25 cellular contexts compared by ENCODE assay signal in the genomic region with DNA sequence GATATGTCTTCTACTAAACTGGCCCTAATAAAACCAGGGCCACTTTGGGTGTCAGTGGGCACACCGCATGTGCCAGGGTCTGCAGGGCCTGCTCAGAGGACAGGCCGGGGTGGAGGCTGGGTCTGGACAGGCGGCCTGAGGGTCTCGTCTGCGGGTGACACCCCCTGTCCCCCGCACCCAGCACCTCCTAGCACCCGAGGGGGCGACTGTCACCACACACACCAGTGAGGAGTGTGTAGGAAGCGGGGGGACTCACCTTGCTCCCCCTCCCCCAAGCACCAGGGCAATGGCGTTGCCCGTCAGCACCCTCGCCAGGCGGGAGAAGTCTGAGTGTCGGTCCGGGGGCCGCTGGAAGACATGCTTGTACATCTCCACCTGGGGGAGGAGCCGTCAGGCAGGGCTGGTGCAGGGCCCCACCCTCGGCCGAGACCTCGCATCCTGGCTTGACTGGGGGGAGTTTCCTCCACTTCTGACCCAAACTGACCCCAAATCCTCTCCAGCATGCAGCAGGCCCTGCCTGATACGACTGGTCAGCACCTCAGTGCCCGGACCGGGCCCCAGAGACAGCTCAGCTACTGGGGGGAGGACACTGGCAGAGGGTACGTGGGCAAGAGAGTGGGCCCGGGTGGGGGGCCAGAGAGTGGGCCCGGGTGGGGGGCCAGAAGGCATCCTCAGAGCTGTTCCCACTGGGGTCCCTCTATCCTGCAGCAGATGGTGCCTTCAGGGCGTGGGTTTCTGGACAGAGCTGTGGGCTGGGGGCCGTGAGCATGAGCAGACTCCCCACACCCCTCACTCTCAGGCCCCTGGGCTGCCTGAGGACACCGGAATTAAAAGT. TPM values are rescaled to one million over a fixed set of nuclear protein-coding genes. Genes with fewer than 3 reads are reported as not detected.
DNase-seq lines count a peak whose midpoint lies in the region; ATAC-seq, FAIRE-seq and TF ChIP-seq lines count a peak whose summit lies in the region.
"Had no signal": no experiment of that assay in that cellular context is flagged by ENCODE, and none has a peak within 500 bp of the region (broad histone marks: within the 10 kb centered on the region; RNA-seq: fewer than 3 reads in every experiment).

No MANE protein-coding gene starts in this region.

- POLR2A ChIA-PET in HepG2 (lab: Yijun Ruan, JAX) = no interaction called here

- H3K4me1 Mint-ChIP-seq in activated naive CD4-positive, alpha-beta T cell treated with anti-CD3 and anti-CD28 coated beads for 36 hours (ENCODE audit: low read depth) = no peaks in the 10 kb centered on the region
- no peaks in the 10 kb centered on the region for H3K4me1 Mint-ChIP-seq in activated naive CD8-positive, alpha-beta T cell treated with anti-CD3 and anti-CD28 coated beads for 36 hours
- H3K4me1 Mint-ChIP-seq: CD4-positive, alpha-beta memory T cell had no signal

- no peak for TF ChIP-seq RAD21 in HepG2 (CRISPR knock-in tag; IDR thresholded peaks at IDR 0.05)

- H3K4me3 ChIP-seq in right lobe of liver (no peak overlapping the region), HepG2 (replicated peaks in 1 of 3; ENCODE audit: insufficient read depth in 1 of 3, low read depth in 2 of 3, low read length in 3 of 3) (no peak overlapping the region), kidney (ENCODE audit: low read length in 2 of 2) (no peak overlapping the region), spleen (no peak overlapping the region)
- H3K4me3 ChIP-seq: HAP-1, SJSA1 had no signal

- in situ Hi-C loops in HepG2 (cut with HindIII; ENCODE audit: extremely low pct_ligation_motif_present, low pct_unique_long_range_greater_than_20kb) = no loop called here

- TF ChIP-seq POLR2A in right lobe of liver (IDR thresholded peaks at IDR 0.05) (no peak), HepG2 (IDR thresholded peaks at IDR 0.05; ENCODE audit: insufficient read depth in 1 of 2, low read depth in 2 of 2, low read length in 2 of 2) (no peak), spleen (IDR thresholded peaks at IDR 0.05) (no peak)

- H3K27me3 ChIP-seq in right lobe of liver (no peaks in the 10 kb centered on the region), HepG2 (ENCODE audit: control insufficient read depth in 1 of 2, insufficient read depth in 2 of 2, low read length in 2 of 2) (peaks cover 5 to 23% of the 10 kb centered on the region in 2 experiments; a peak in 2 of 5 replicates), spleen (replicated peaks in 1 of 7) (no peaks in the 10 kb centered on the region)
- H3K27me3 ChIP-seq: SJSA1 had no signal

- H2AFZ ChIP-seq in HepG2 (ENCODE audit: low read length) = no peak overlapping the region

- FAIRE-seq in HepG2 (lab: Jason Lieb, UNC) (no peak), kidney (lab: Jason Lieb, UNC) (no peak)
- FAIRE-seq: A204.1, G401.6, HTR-8/SVneo, RCC 7860 had no signal

- CTCF ChIA-PET in HepG2 (lab: Yijun Ruan, JAX; ENCODE audit: low intra/inter-chr PET ratio, low total read pairs) = no interaction called here
- CTCF ChIA-PET in activated naive CD4-positive, alpha-beta T cell treated with anti-CD3 and anti-CD28 coated beads for 36 hours (lab: Charles Lee) = no interaction called here

- H3K36me3 Mint-ChIP-seq in activated naive CD4-positive, alpha-beta T cell treated with anti-CD3 and anti-CD28 coated beads for 36 hours (ENCODE audit: low read depth) = peaks cover 19% of the 10 kb centered on the region
- peaks cover 14% of the 10 kb centered on the region for H3K36me3 Mint-ChIP-seq in activated naive CD8-positive, alpha-beta T cell treated with anti-CD3 and anti-CD28 coated beads for 36 hours

- no peaks in the 10 kb centered on the region for H3K27me3 Mint-ChIP-seq in activated naive CD4-positive, alpha-beta T cell treated with anti-CD3 and anti-CD28 coated beads for 36 hours (ENCODE audit: low read depth)
- H3K27me3 Mint-ChIP-seq in activated naive CD8-positive, alpha-beta T cell treated with anti-CD3 and anti-CD28 coated beads for 36 hours = no peaks in the 10 kb centered on the region
- H3K27me3 Mint-ChIP-seq: CD4-positive, alpha-beta memory T cell had no signal

- no peak overlapping the region for H3K27ac Mint-ChIP-seq in activated naive CD4-positive, alpha-beta T cell treated with anti-CD3 and anti-CD28 coated beads for 36 hours
- no peak overlapping the region for H3K27ac Mint-ChIP-seq in activated naive CD8-positive, alpha-beta T cell treated with anti-CD3 and anti-CD28 coated beads for 36 hours
- H3K27ac Mint-ChIP-seq: HFFc6 had no signal

- no peak overlapping the region; the same call in 1 of the 2 replicates for H3K4me2 ChIP-seq in HepG2 (ENCODE audit: low read depth, low read length)

- H3K4me1 ChIP-seq in right lobe of liver (peaks cover 0 to 12% (median 6%) of the 10 kb centered on the region in 4 donors), HepG2 (ENCODE audit: insufficient read depth, low read length) (peaks cover 41% of the 10 kb centered on the region), kidney (ENCODE audit: control insufficient read depth in 1 of 2, insufficient read depth in 1 of 2, low read depth in 1 of 2, low read length in 2 of 2) (no peaks in the 10 kb centered on the region), spleen (peaks cover 0 to 52% (median 20%) of the 10 kb centered on the region in 6 donors)
- H3K4me1 ChIP-seq: HAP-1 had no signal

- TF ChIP-seq EP300 in HepG2 (IDR thresholded peaks at IDR 0.05; ENCODE audit: low read depth in 2 of 2, low read length in 2 of 2) (no peak), HepG2 (CRISPR knock-in tag; IDR thresholded peaks at IDR 0.05; ENCODE audit: borderline replicate concordance) (no peak)

- BruUV-seq in HepG2 (replicated peaks; lab: Mats Ljungman, UMichigan) = no TSS peak

- peaks cover 20% of the 10 kb centered on the region for H3K9me3 Mint-ChIP-seq in activated naive CD4-positive, alpha-beta T cell treated with anti-CD3 and anti-CD28 coated beads for 36 hours
- peaks cover 21% of the 10 kb centered on the region for H3K9me3 Mint-ChIP-seq in activated naive CD8-positive, alpha-beta T cell treated with anti-CD3 and anti-CD28 coated beads for 36 hours

- H3K27ac ChIP-seq in right lobe of liver (no peak overlapping the region), HepG2 (ENCODE audit: extremely low read length, insufficient read depth, low read length) (no peak overlapping the region), VCaP (peak overlapping the region; percentile 93), kidney (ENCODE audit: low read depth in 2 of 2, low read length in 2 of 2) (no peak overlapping the region), spleen (peak overlapping the region in 4 of 8 donors; percentile 60 to 72 (median 66))
- H3K27ac ChIP-seq: SJSA1 had no signal

- TF ChIP-seq CTCF in right lobe of liver (IDR thresholded peaks at IDR 0.05) (no peak), HepG2 (CRISPR knock-in tag; IDR thresholded peaks at IDR 0.05) (no peak), VCaP (conservative IDR thresholded peaks at IDR 0.05) (no peak), kidney (IDR thresholded peaks at IDR 0.05; ENCODE audit: borderline replicate concordance, extremely low read depth, insufficient read depth) (no peak), spleen (IDR thresholded peaks at IDR 0.05 in 8 of 11, conservative IDR thresholded peaks at IDR 0.05 in 3 of 11) (no peak)

- H3K9ac ChIP-seq in HepG2 (ENCODE audit: insufficient read depth, low read depth, low read length) (no peak overlapping the region), kidney (ENCODE audit: low read length in 2 of 2) (no peak overlapping the region)

- H3K79me2 ChIP-seq in HepG2 (ENCODE audit: insufficient read depth, low read length) = no peaks in the 10 kb centered on the region

- ATAC-seq in right lobe of liver = peak in 1 of 4 donors; percentile 2
- no peak for ATAC-seq in HepG2
- ATAC-seq in GM19397 (IDR thresholded peaks at IDR 0.05; ENCODE audit: unreplicated experiment) = no peak

- intact Hi-C loops in right lobe of liver (cut with DNase I) = no loop called here
- intact Hi-C loops in HepG2 (cut with micrococcal nuclease; ENCODE audit: unreplicated experiment) = no loop called here
- intact Hi-C loops in kidney (cut with DNase I) = no loop called here
- intact Hi-C loops in spleen (cut with DNase I; ENCODE audit: low total_unique reads) = no loop called here
- intact Hi-C loops in activated naive CD4-positive, alpha-beta T cell treated with anti-CD3 and anti-CD28 coated beads for 36 hours (cut with micrococcal nuclease) = no loop called here

- DNase-seq in right lobe of liver (peak in 2 of 3 donors; percentile 42 to 55), HepG2 (ENCODE audit: low spot score) (no peak), kidney (peak; percentile 68), spleen (peak; percentile 69)
- DNase-seq in activated naive CD4-positive, alpha-beta T cell treated with anti-CD3 and anti-CD28 coated beads for 36 hours = no peak
- DNase-seq in activated naive CD8-positive, alpha-beta T cell treated with anti-CD3 and anti-CD28 coated beads for 36 hours = no peak
- DNase-seq: AML-193; C1 segment of cervical spinal cord; CD4-positive, alpha-beta memory T cell; GOT3; HFFc6; KBM-7; NCI-H1048; NCI-H1694; NCI-H226; NCI-H510A had no signal

- no peak overlapping the region for H3K4me3 Mint-ChIP-seq in activated naive CD4-positive, alpha-beta T cell treated with anti-CD3 and anti-CD28 coated beads for 36 hours
- H3K4me3 Mint-ChIP-seq in activated naive CD8-positive, alpha-beta T cell treated with anti-CD3 and anti-CD28 coated beads for 36 hours = no peak overlapping the region
- H3K4me3 Mint-ChIP-seq: CD4-positive, alpha-beta memory T cell; HFFc6 had no signal

- WGBS in right lobe of liver (ENCODE audit: insufficient coverage, low coverage, low lambda C conversion rate, missing lambda C conversion rate) = no CpG with 5 or more reads among the region's 29 CpGs
- WGBS in HepG2 (ENCODE audit: low lambda C conversion rate) = 43% methylated on average over 8 of the region's 29 CpGs
- 77 to 90% (median 87%) methylated on average over 19 to 29 of the region's 29 CpGs for WGBS in spleen, 5 donors

- no peaks in the 10 kb centered on the region for H3K36me3 ChIP-seq in right lobe of liver
- H3K36me3 ChIP-seq in HepG2 (replicated peaks in 1 of 2; ENCODE audit: control insufficient read depth in 1 of 2, insufficient read depth in 2 of 2, low read length in 2 of 2) = no peaks in the 10 kb centered on the region
- H3K36me3 ChIP-seq in kidney (ENCODE audit: control insufficient read depth in 1 of 2, insufficient read depth in 2 of 2, low read length in 2 of 2) = no peaks in the 10 kb centered on the region
- peaks cover 0 to 3% (median 0%) of the 10 kb centered on the region in 6 donors for H3K36me3 ChIP-seq in spleen
- H3K36me3 ChIP-seq: HAP-1, SJSA1 had no signal

- H3K9me3 ChIP-seq in right lobe of liver (peaks cover 0 to 12% (median 0%) of the 10 kb centered on the region in 4 donors), HepG2 (ENCODE audit: low read length) (peaks cover 17% of the 10 kb centered on the region), kidney (ENCODE audit: control insufficient read depth in 1 of 2, low read length in 2 of 2) (peaks cover 5 to 9% of the 10 kb centered on the region in 2 donors), spleen (peaks cover 0 to 33% (median 27%) of the 10 kb centered on the region in 8 donors)

- H4K20me1 ChIP-seq in HepG2 (ENCODE audit: insufficient read depth, low read length) = no peaks in the 10 kb centered on the region

RNA-seq across cellular contexts. Expression of gene NSMF, which starts 18.9 kb away (rescaled TPM):
- total RNA-seq in right lobe of liver (10 to 100 TPM; 15.6 to 55.4 (median 20.1) TPM), HepG2 (2016; rRNA removed; fragmentation: Illumina TruSeq; extraction: Trizol) (38.3 and 44.3 TPM in 2 replicates), kidney (49.5 TPM), spleen (10 to 100 TPM; 21.8 to 39.0 (median 25.5) TPM)
- 35.6 and 45.0 TPM in 2 replicates for total RNA-seq in HepG2 (2016; cell fraction: cytosol; rRNA removed; fragmentation: Illumina TruSeq; extraction: Trizol; ENCODE audit: low read depth)
- total RNA-seq in HepG2 (2016; cell fraction: insoluble cytoplasmic fraction; rRNA removed; fragmentation: Illumina TruSeq; extraction: Trizol) = 31.9 and 43.2 TPM in 2 replicates
- total RNA-seq in HepG2 (2016; cell fraction: membrane; rRNA removed; fragmentation: Illumina TruSeq; extraction: Trizol) = 88.7 and 95.2 TPM in 2 replicates
- total RNA-seq in HepG2 (2016; cell fraction: nucleus; rRNA removed; fragmentation: Illumina TruSeq; extraction: Trizol) = 47.8 and 56.5 TPM in 2 replicates
- polyA plus RNA-seq in HepG2 (2011; rRNA removed) (183 and 271 TPM in 2 replicates), kidney (ENCODE audit: insufficient read depth, low read depth, low replicate concordance) (32.7 TPM), spleen (10 to 100 TPM; 21.8 to 49.3 (median 26.7) TPM)
- 147 and 184 TPM in 2 replicates for polyA plus RNA-seq in HepG2 (2011; cell fraction: cytosol; rRNA removed)
- polyA plus RNA-seq in HepG2 (2011; cell fraction: nucleus; rRNA removed) = 1,153 and 1,227 TPM in 2 replicates
- 143 and 184 TPM in 2 replicates for polyA plus RNA-seq in HepG2 (2012)
- polyA plus RNA-seq in HepG2 (2016; cell fraction: cytosol; fragmentation: Illumina TruSeq; extraction: Trizol; ENCODE audit: low read depth) = 80.1 and 97.0 TPM in 2 replicates
- polyA plus RNA-seq in HepG2 (2016; cell fraction: insoluble cytoplasmic fraction; fragmentation: Illumina TruSeq; extraction: Trizol; ENCODE audit: low read depth) = 62.3 and 80.0 TPM in 2 replicates
- polyA plus RNA-seq in HepG2 (2016; cell fraction: membrane; fragmentation: Illumina TruSeq; extraction: Trizol; ENCODE audit: low read depth) = 159 and 160 TPM in 2 replicates
- polyA plus RNA-seq in HepG2 (2016; cell fraction: nucleus; fragmentation: Illumina TruSeq; extraction: Trizol; ENCODE audit: insufficient read depth, low read depth) = 179 and 193 TPM in 2 replicates
- 64.9 and 155 TPM in 2 replicates for polyA minus RNA-seq in HepG2 (2011; rRNA and poly(A)+ RNA removed; ENCODE audit: low replicate concordance)
- polyA minus RNA-seq in HepG2 (2011; cell fraction: cytosol; rRNA and poly(A)+ RNA removed) = 76.5 and 105 TPM in 2 replicates
- polyA minus RNA-seq in HepG2 (2011; cell fraction: nucleus; rRNA and poly(A)+ RNA removed) = 147 and 159 TPM in 2 replicates
- total RNA-seq in activated naive CD4-positive, alpha-beta T cell treated with anti-CD3 and anti-CD28 coated beads for 36 hours = 10 to 100 TPM; 33.2 to 35.7 TPM
- total RNA-seq in activated naive CD8-positive, alpha-beta T cell treated with anti-CD3 and anti-CD28 coated beads for 36 hours = 10 to 100 TPM; 74.1 to 74.6 TPM

RNA-seq across cellular contexts. Expression of gene ENTPD8, which starts 36.8 kb away (rescaled TPM):
- total RNA-seq in right lobe of liver (10 to 100 TPM in 2 of 6 experiments, 1 to 10 TPM in 4; 3.3 to 11.5 (median 7.5) TPM), HepG2 (2016; rRNA removed; fragmentation: Illumina TruSeq; extraction: Trizol) (0.21 and 0.44 TPM in 2 replicates), kidney (5.2 TPM), spleen (under 1 TPM in 3 of 7 donors, not detected in 4; 0.26 to 0.37 (median 0.28) TPM)
- 0.09 and 0.20 TPM in 2 replicates for total RNA-seq in HepG2 (2016; cell fraction: cytosol; rRNA removed; fragmentation: Illumina TruSeq; extraction: Trizol; ENCODE audit: low read depth)
- total RNA-seq in HepG2 (2016; cell fraction: insoluble cytoplasmic fraction; rRNA removed; fragmentation: Illumina TruSeq; extraction: Trizol) = 0.33 and 0.43 TPM in 2 replicates
- 0.21 and 0.37 TPM in 2 replicates for total RNA-seq in HepG2 (2016; cell fraction: membrane; rRNA removed; fragmentation: Illumina TruSeq; extraction: Trizol)
- 0.28 and 0.34 TPM in 2 replicates for total RNA-seq in HepG2 (2016; cell fraction: nucleus; rRNA removed; fragmentation: Illumina TruSeq; extraction: Trizol)
- polyA plus RNA-seq in HepG2 (2011; rRNA removed) (0.26 and 0.38 TPM in 2 replicates), kidney (ENCODE audit: insufficient read depth, low read depth, low replicate concordance) (5.0 TPM), spleen (under 1 TPM; 0.07 to 0.10 (median 0.09) TPM)
- 0.21 and 0.30 TPM in 2 replicates for polyA plus RNA-seq in HepG2 (2011; cell fraction: cytosol; rRNA removed)
- 3.0 and 3.2 TPM in 2 replicates for polyA plus RNA-seq in HepG2 (2011; cell fraction: nucleus; rRNA removed)
- 0.35 and 0.44 TPM in 2 replicates for polyA plus RNA-seq in HepG2 (2012)
- polyA plus RNA-seq in HepG2 (2016; cell fraction: cytosol; fragmentation: Illumina TruSeq; extraction: Trizol; ENCODE audit: low read depth) = 0.05 and 0.14 TPM in 2 replicates
- polyA plus RNA-seq in HepG2 (2016; cell fraction: insoluble cytoplasmic fraction; fragmentation: Illumina TruSeq; extraction: Trizol; ENCODE audit: low read depth) = 0.25 TPM in 1 of 2 replicates, not detected in the other
- polyA plus RNA-seq in HepG2 (2016; cell fraction: membrane; fragmentation: Illumina TruSeq; extraction: Trizol; ENCODE audit: low read depth) = 0.08 and 0.15 TPM in 2 replicates
- polyA plus RNA-seq in HepG2 (2016; cell fraction: nucleus; fragmentation: Illumina TruSeq; extraction: Trizol; ENCODE audit: insufficient read depth, low read depth) = 0.79 and 0.97 TPM in 2 replicates
- polyA minus RNA-seq in HepG2 (2011; rRNA and poly(A)+ RNA removed; ENCODE audit: low replicate concordance) = 0.26 TPM in 1 of 2 replicates, not detected in the other
- not detected in 2 replicates for polyA minus RNA-seq in HepG2 (2011; cell fraction: cytosol; rRNA and poly(A)+ RNA removed)
- 0.26 and 0.37 TPM in 2 replicates for polyA minus RNA-seq in HepG2 (2011; cell fraction: nucleus; rRNA and poly(A)+ RNA removed)
- not detected for total RNA-seq in activated naive CD4-positive, alpha-beta T cell treated with anti-CD3 and anti-CD28 coated beads for 36 hours
- total RNA-seq in activated naive CD8-positive, alpha-beta T cell treated with anti-CD3 and anti-CD28 coated beads for 36 hours = not detected
- total RNA-seq: CD4-positive, alpha-beta memory T cell; HFFc6; SJSA1 had no signal
- polyA plus RNA-seq: AG04450; CD4-positive, alpha-beta memory T cell had no signal

RNA-seq across cellular contexts. Expression of gene NOXA1, which starts 54.8 kb away (rescaled TPM):
- total RNA-seq in right lobe of liver (1 to 10 TPM; 4.7 to 8.0 (median 5.7) TPM), HepG2 (2016; rRNA removed; fragmentation: Illumina TruSeq; extraction: Trizol) (0.63 and 1.2 TPM in 2 replicates), kidney (21.8 TPM), spleen (10 to 100 TPM in 2 of 7 donors, 1 to 10 TPM in 5; 1.9 to 15.0 (median 5.3) TPM)
- 0.81 and 1.1 TPM in 2 replicates for total RNA-seq in HepG2 (2016; cell fraction: cytosol; rRNA removed; fragmentation: Illumina TruSeq; extraction: Trizol; ENCODE audit: low read depth)
- 0.82 and 1.9 TPM in 2 replicates for total RNA-seq in HepG2 (2016; cell fraction: insoluble cytoplasmic fraction; rRNA removed; fragmentation: Illumina TruSeq; extraction: Trizol)
- total RNA-seq in HepG2 (2016; cell fraction: membrane; rRNA removed; fragmentation: Illumina TruSeq; extraction: Trizol) = 0.46 and 1.00 TPM in 2 replicates
- total RNA-seq in HepG2 (2016; cell fraction: nucleus; rRNA removed; fragmentation: Illumina TruSeq; extraction: Trizol) = 1.6 and 2.0 TPM in 2 replicates
- polyA plus RNA-seq in HepG2 (2011; rRNA removed) (0.78 and 2.1 TPM in 2 replicates), kidney (ENCODE audit: insufficient read depth, low read depth, low replicate concordance) (19.1 TPM), spleen (10 to 100 TPM in 1 of 3 donors, 1 to 10 TPM in 2; 3.2 to 10.7 (median 7.8) TPM)
- 0.53 and 1.0 TPM in 2 replicates for polyA plus RNA-seq in HepG2 (2011; cell fraction: cytosol; rRNA removed)
- polyA plus RNA-seq in HepG2 (2011; cell fraction: nucleus; rRNA removed) = 17.1 and 17.5 TPM in 2 replicates
- polyA plus RNA-seq in HepG2 (2012) = 0.76 and 1.0 TPM in 2 replicates
- 0.60 and 0.67 TPM in 2 replicates for polyA plus RNA-seq in HepG2 (2016; cell fraction: cytosol; fragmentation: Illumina TruSeq; extraction: Trizol; ENCODE audit: low read depth)
- 0.39 and 0.46 TPM in 2 replicates for polyA plus RNA-seq in HepG2 (2016; cell fraction: insoluble cytoplasmic fraction; fragmentation: Illumina TruSeq; extraction: Trizol; ENCODE audit: low read depth)
- polyA plus RNA-seq in HepG2 (2016; cell fraction: membrane; fragmentation: Illumina TruSeq; extraction: Trizol; ENCODE audit: low read depth) = 0.44 and 0.56 TPM in 2 replicates
- polyA plus RNA-seq in HepG2 (2016; cell fraction: nucleus; fragmentation: Illumina TruSeq; extraction: Trizol; ENCODE audit: insufficient read depth, low read depth) = 3.7 and 3.8 TPM in 2 replicates
- polyA minus RNA-seq in HepG2 (2011; rRNA and poly(A)+ RNA removed; ENCODE audit: low replicate concordance) = 0.44 and 0.61 TPM in 2 replicates
- 0.44 TPM in 1 of 2 replicates, not detected in the other for polyA minus RNA-seq in HepG2 (2011; cell fraction: cytosol; rRNA and poly(A)+ RNA removed)
- 1.8 and 3.4 TPM in 2 replicates for polyA minus RNA-seq in HepG2 (2011; cell fraction: nucleus; rRNA and poly(A)+ RNA removed)
- 1 to 10 TPM; 1.0 to 1.2 TPM for total RNA-seq in activated naive CD4-positive, alpha-beta T cell treated with anti-CD3 and anti-CD28 coated beads for 36 hours
- total RNA-seq in activated naive CD8-positive, alpha-beta T cell treated with anti-CD3 and anti-CD28 coated beads for 36 hours = under 1 TPM; 0.66 to 0.76 TPM
- total RNA-seq: SJSA1 had no signal

RNA-seq across cellular contexts. Expression of gene EXD3, which starts 55.0 kb away (rescaled TPM):
- 10 to 100 TPM in 3 of 6 experiments, 1 to 10 TPM in 3; 3.3 to 14.4 (median 10.6) TPM for total RNA-seq in right lobe of liver
- 1.3 and 2.7 TPM in 2 replicates for total RNA-seq in HepG2 (2016; rRNA removed; fragmentation: Illumina TruSeq; extraction: Trizol)
- 1.1 and 1.7 TPM in 2 replicates for total RNA-seq in HepG2 (2016; cell fraction: cytosol; rRNA removed; fragmentation: Illumina TruSeq; extraction: Trizol; ENCODE audit: low read depth)
- total RNA-seq in HepG2 (2016; cell fraction: insoluble cytoplasmic fraction; rRNA removed; fragmentation: Illumina TruSeq; extraction: Trizol) = 1.3 and 3.1 TPM in 2 replicates
- total RNA-seq in HepG2 (2016; cell fraction: membrane; rRNA removed; fragmentation: Illumina TruSeq; extraction: Trizol) = 1.6 and 2.4 TPM in 2 replicates
- 3.0 and 3.1 TPM in 2 replicates for total RNA-seq in HepG2 (2016; cell fraction: nucleus; rRNA removed; fragmentation: Illumina TruSeq; extraction: Trizol)
- polyA plus RNA-seq in HepG2 (2011; rRNA removed) = 4.8 and 9.1 TPM in 2 replicates
- polyA plus RNA-seq in HepG2 (2011; cell fraction: cytosol; rRNA removed) = 1.6 and 3.2 TPM in 2 replicates
- polyA plus RNA-seq in HepG2 (2011; cell fraction: nucleus; rRNA removed) = 82.5 and 82.6 TPM in 2 replicates
- 4.7 and 9.6 TPM in 2 replicates for polyA plus RNA-seq in HepG2 (2012)
- 3.8 and 4.6 TPM in 2 replicates for polyA plus RNA-seq in HepG2 (2016; cell fraction: cytosol; fragmentation: Illumina TruSeq; extraction: Trizol; ENCODE audit: low read depth)
- polyA plus RNA-seq in HepG2 (2016; cell fraction: insoluble cytoplasmic fraction; fragmentation: Illumina TruSeq; extraction: Trizol; ENCODE audit: low read depth) = 2.3 and 2.8 TPM in 2 replicates
- 5.3 and 6.7 TPM in 2 replicates for polyA plus RNA-seq in HepG2 (2016; cell fraction: membrane; fragmentation: Illumina TruSeq; extraction: Trizol; ENCODE audit: low read depth)
- polyA plus RNA-seq in HepG2 (2016; cell fraction: nucleus; fragmentation: Illumina TruSeq; extraction: Trizol; ENCODE audit: insufficient read depth, low read depth) = 8.9 and 9.7 TPM in 2 replicates
- polyA minus RNA-seq in HepG2 (2011; rRNA and poly(A)+ RNA removed; ENCODE audit: low replicate concordance) = 3.4 and 4.2 TPM in 2 replicates
- polyA minus RNA-seq in HepG2 (2011; cell fraction: cytosol; rRNA and poly(A)+ RNA removed) = 0.62 and 2.6 TPM in 2 replicates
- 6.6 and 9.0 TPM in 2 replicates for polyA minus RNA-seq in HepG2 (2011; cell fraction: nucleus; rRNA and poly(A)+ RNA removed)
- total RNA-seq in kidney = 44.5 TPM
- polyA plus RNA-seq in kidney (ENCODE audit: insufficient read depth, low read depth, low replicate concordance) = 18.9 TPM
- 10 to 100 TPM; 14.5 to 52.8 (median 29.8) TPM for total RNA-seq in spleen
- 10 to 100 TPM; 15.6 to 62.3 (median 43.4) TPM for polyA plus RNA-seq in spleen
- total RNA-seq in activated naive CD4-positive, alpha-beta T cell treated with anti-CD3 and anti-CD28 coated beads for 36 hours = 10 to 100 TPM; 11.2 to 12.7 TPM
- 1 to 10 TPM; 3.6 to 4.2 TPM for total RNA-seq in activated naive CD8-positive, alpha-beta T cell treated with anti-CD3 and anti-CD28 coated beads for 36 hours

Comparison
In these comparisons a context has a peak if more than half of its experiments do, and no peak if none do; other contexts are left out.
1. DNase-seq: peak in right lobe of liver (2 of 3), kidney (single experiment) and spleen (single experiment); none in HepG2 (single experiment), activated naive CD4-positive, alpha-beta T cell treated with anti-CD3 and anti-CD28 coated beads for 36 hours (single experiment) and activated naive CD8-positive, alpha-beta T cell treated with anti-CD3 and anti-CD28 coated beads for 36 hours (single experiment).